Comparison of ENCODE assay signal across 8 cellular contexts in genomic region chrX:70433848-70434351, GRCh38. TPM values are rescaled to one million over a fixed set of nuclear protein-coding genes. Genes with fewer than 3 reads are reported as not detected.
A peak's percentile ranks its signal among the peaks of the same experiment; 100 is the strongest.
DNase-seq lines count a peak whose midpoint lies in the region; ATAC-seq, FAIRE-seq and TF ChIP-seq lines count a peak whose summit lies in the region.

No MANE protein-coding gene starts in this region.

- H3K4me1 ChIP-seq in H1 (replicated peaks in 1 of 4; ENCODE audit: control insufficient read depth in 3 of 4, insufficient read depth in 4 of 4, low read length in 3 of 4) = peaks cover 0 to 6% (median 1%) of the 10 kb centered on the region in 4 experiments; a peak in 4 of 7 replicates

- H2BK12ac ChIP-seq in H1 (ENCODE audit: low read depth, low read length) = no peak overlapping the region

- no peaks in the 10 kb centered on the region for H4K20me1 ChIP-seq in H1 (replicated peaks in 1 of 2; ENCODE audit: control insufficient read depth in 1 of 2, insufficient read depth in 2 of 2, low read length in 2 of 2)

- no peak overlapping the region for H2BK120ac ChIP-seq in H1 (replicated peaks; ENCODE audit: low read depth, low read length)

- H3K4me2 ChIP-seq in H1 (ENCODE audit: insufficient read depth in 1 of 2, low read depth in 2 of 2, low read length in 2 of 2) = peak overlapping the region; percentile 15 to 78

- no peak overlapping the region for H3K23ac ChIP-seq in H1 (ENCODE audit: insufficient read length)

- DNase-seq in Ammon's horn (ENCODE audit: low spot score) (peak; percentile 78), NCI-H82 treated with DMSO at 0.1 percent for 48 hours (lab: John Stamatoyannopoulos, UW; ENCODE audit: unreplicated experiment) (peak; percentile 56), H1 (ENCODE audit: low read depth in 1 of 2, low spot score in 2 of 2) (peak; percentile 36 to 76), midbrain (lab: John Stamatoyannopoulos, UW) (peak; percentile 64)
- DNase-seq in activated CD8-positive, alpha-beta memory T cell treated with anti-CD3 and anti-CD28 coated beads for 24 hours = peak; percentile 86
- DNase-seq in stimulated activated CD8-positive, alpha-beta memory T cell treated with anti-CD3 and anti-CD28 coated beads, Interleukin-4, amount 100 ng/mL, for 4 hours (ENCODE audit: low read depth in 2 of 2, low spot score in 1 of 2) = peak; percentile 41 to 44

- H3K18ac ChIP-seq in H1 (ENCODE audit: extremely low read depth, low read length) = no peak overlapping the region

- H3K4me3 ChIP-seq in H1 (ENCODE audit: extremely low read depth in 1 of 4, insufficient read depth in 2 of 4, low read depth in 3 of 4, low read length in 4 of 4) = peak overlapping the region; percentile 44 to 88 (median 76)

- 0 out of 3 replicates have a peak, but pooled peaks of 1 of the 2 experiments have one; percentile 9 for TF ChIP-seq POLR2A in H1 (IDR thresholded peaks at IDR 0.05; ENCODE audit: control extremely low read depth in 1 of 2, low read depth in 2 of 2, low read length in 2 of 2)

- WGBS in H1 (ENCODE audit: extremely low coverage in 1 of 2, insufficient coverage in 1 of 2, insufficient read length in 1 of 2, insufficient replicate concordance in 2 of 2, low coverage in 1 of 2, low lambda C conversion rate in 2 of 2, missing lambda C conversion rate in 1 of 2), 2 experiments = 5% methylated on average over 16 of the region's 37 CpGs; no CpG with 5 or more reads in 1 of the 2 experiments

- peak; percentile 53 to 68; a peak in 3 of 4 replicates for TF ChIP-seq RAD21 in H1 (IDR thresholded peaks at IDR 0.05 in 1 of 2, conservative IDR thresholded peaks at IDR 0.05 in 1 of 2; ENCODE audit: low read depth in 2 of 2, low read length in 2 of 2)

- H3K14ac ChIP-seq in H1 (ENCODE audit: insufficient read length) = no peak overlapping the region

- H3K9ac ChIP-seq in H1 (replicated peaks in 1 of 4; ENCODE audit: extremely low read depth in 1 of 4, low read depth in 3 of 4, low read length in 3 of 4) = peak overlapping the region in 3 of 4 experiments; percentile 42 to 74 (median 51); a peak in 5 of 7 replicates

- no peak overlapping the region for H3K4ac ChIP-seq in H1 (replicated peaks; ENCODE audit: insufficient read length, low read depth, low read length)

- H3K79me1 ChIP-seq in H1 (ENCODE audit: low read depth, low read length) = no peaks in the 10 kb centered on the region

- peak in 2 of 3 experiments; percentile 56 to 80; a peak in 3 of 4 replicates for TF ChIP-seq CTCF in H1 (IDR thresholded peaks at IDR 0.05; ENCODE audit: control extremely low read depth in 1 of 3, insufficient read depth in 1 of 3, low read depth in 1 of 3, low read length in 3 of 3)

- ATAC-seq in GM19025 (IDR thresholded peaks at IDR 0.05; ENCODE audit: low read depth, unreplicated experiment) (peak; percentile 60), HG03342 (IDR thresholded peaks at IDR 0.05; ENCODE audit: unreplicated experiment) (peak; percentile 49)

- H2BK5ac ChIP-seq in H1 (ENCODE audit: low read depth, low read length) = peak overlapping the region; percentile 52; the same call in 1 of the 2 replicates

- H3K56ac ChIP-seq in H1 (replicated peaks; ENCODE audit: insufficient read length, low read depth, low read length) = no peak overlapping the region

- no peak overlapping the region for H2BK15ac ChIP-seq in H1 (ENCODE audit: low read length)

- H3K36me3 ChIP-seq in H1 (ENCODE audit: control insufficient read depth in 2 of 4, insufficient read depth in 4 of 4, low read length in 3 of 4) = peaks cover 4 to 22% (median 13%) of the 10 kb centered on the region in 4 experiments

- no peak for TF ChIP-seq EP300 in H1 (IDR thresholded peaks at IDR 0.05; ENCODE audit: borderline replicate concordance in 1 of 2, low read depth in 2 of 2, low read length in 2 of 2)

- CTCF ChIA-PET in H1 (lab: Charles Lee; ENCODE audit: partially characterized antibody) = interaction anchor here (0.6 to 4.2 kb wide), 9 partner anchors 10 to 470 kb away, joined by 3 to 43 read pairs (median 4); partner anchors contain the start of genes DLG3 and GDPD2

- no peak overlapping the region for H4K8ac ChIP-seq in H1 (ENCODE audit: extremely low read depth, insufficient read depth, low read length)

- H3K27me3 ChIP-seq in H1 (replicated peaks in 1 of 4; ENCODE audit: control insufficient read depth in 3 of 4, extremely low read depth in 1 of 4, insufficient read depth in 3 of 4, low read length in 3 of 4) = no peaks in the 10 kb centered on the region

- H3K23me2 ChIP-seq in H1 (ENCODE audit: low read depth, low read length) = no peaks in the 10 kb centered on the region; the same call in 1 of the 2 replicates

- H3K27ac ChIP-seq in H1 (ENCODE audit: low read depth, low read length) = peak overlapping the region; percentile 84

- H3K79me2 ChIP-seq in H1 (ENCODE audit: control insufficient read depth in 1 of 2, insufficient read depth in 2 of 2, low read length in 2 of 2) = no peaks in the 10 kb centered on the region

- peak; percentile 84 for FAIRE-seq in H1 (lab: Jason Lieb, UNC)

- H4K5ac ChIP-seq in H1 (ENCODE audit: insufficient read length, low read depth, low read length) = peak overlapping the region; percentile 40

- no peak overlapping the region for H4K91ac ChIP-seq in H1 (replicated peaks; ENCODE audit: insufficient read length, low read length)

- POLR2A ChIA-PET in H1 (lab: Charles Lee; ENCODE audit: partially characterized antibody) = interaction anchor here (0.6 to 5.3 kb wide), 5 partner anchors 9 to 212 kb away, joined by 3 to 52 read pairs (median 9); partner anchors contain the start of genes DLG3 and GDPD2

- H2AFZ ChIP-seq in H1 (ENCODE audit: low read length) = peak overlapping the region; percentile 97; the same call in 1 of the 2 replicates

- no peak overlapping the region for H2BK20ac ChIP-seq in H1 (ENCODE audit: low read length)

- H3K9me3 ChIP-seq in H1 (ENCODE audit: insufficient read depth in 2 of 2, low read depth in 1 of 2, low read length in 1 of 2) = no peaks in the 10 kb centered on the region

- no peak overlapping the region for H2AK5ac ChIP-seq in H1 (ENCODE audit: low read depth, low read length)

TF ChIP-seq in H1, 55 proteins besides CTCF, POLR2A, EP300 and RAD21 (continues in another document):
- no peak for TF ChIP-seq GTF2F1 (IDR thresholded peaks at IDR 0.05; ENCODE audit: borderline replicate concordance, low read depth, low read length)
- 0 out of 2 replicates have a peak, but pooled peaks have one; percentile 11 for TF ChIP-seq PHF8 (conservative IDR thresholded peaks at IDR 0.05; ENCODE audit: low read depth, low read length)
- peak; percentile 34 for TF ChIP-seq E2F6 (IDR thresholded peaks at IDR 0.05)
- peak; percentile 90 for TF ChIP-seq CREB1 (IDR thresholded peaks at IDR 0.05)
- peak; percentile 9; the same call in 1 of the 2 replicates for TF ChIP-seq TAF1 (IDR thresholded peaks at IDR 0.05; ENCODE audit: low read depth, low read length)
- peak; percentile 69 for TF ChIP-seq MAX (IDR thresholded peaks at IDR 0.05)
- 0 out of 2 replicates have a peak, but pooled peaks have one; percentile 32 for TF ChIP-seq CHD2 (IDR thresholded peaks at IDR 0.05; ENCODE audit: low read length)
- no peak for TF ChIP-seq SP4 (IDR thresholded peaks at IDR 0.05; ENCODE audit: low read length)
- peak; percentile 58 for TF ChIP-seq POLR2AphosphoS5 (IDR thresholded peaks at IDR 0.05; ENCODE audit: low read depth, low read length)
- TF ChIP-seq SIN3A (conservative IDR thresholded peaks at IDR 0.05 in 1 of 2, IDR thresholded peaks at IDR 0.05 in 1 of 2; ENCODE audit: low read depth in 1 of 2, low read length in 2 of 2) = 0 out of 4 replicates have a peak, but pooled peaks of 1 of the 2 experiments have one; percentile 34
- TF ChIP-seq ATF2 (IDR thresholded peaks at IDR 0.05; ENCODE audit: low read length) = 0 out of 2 replicates have a peak, but pooled peaks have one; percentile 18

RNA-seq across cellular contexts. Expression of gene DLG3, which starts 10.7 kb away (rescaled TPM):
- 57.1 and 63.8 TPM in 2 replicates for total RNA-seq in H1 (2021; fragmentation: NEBNext Ultra II Directional; extraction: Animal tissue kit (Norgen Biotek cat#: 25700))
- polyA plus RNA-seq in H1 (2011; rRNA removed) = 22.4 and 29.2 TPM in 2 replicates
- 33.4 TPM for polyA plus RNA-seq in H1 (2011; cell fraction: cytosol; rRNA removed)
- 27.1 TPM for polyA plus RNA-seq in H1 (2011; cell fraction: nucleus; rRNA removed)
- polyA plus RNA-seq in H1 (2012, experiment 1 of 2) = 35.3 to 48.6 TPM (median 37.3 TPM) in 4 replicates
- 11.5 TPM for polyA plus RNA-seq in H1 (2012, experiment 2 of 2)
- polyA plus RNA-seq in H1 (2013, experiment 1 of 2) = 32.3 TPM
- 36.5 TPM for polyA plus RNA-seq in H1 (2013, experiment 2 of 2)
- polyA minus RNA-seq in H1 (2011; rRNA and poly(A)+ RNA removed) = 60.1 and 65.3 TPM in 2 replicates
- polyA minus RNA-seq in H1 (2011; cell fraction: cytosol; rRNA and poly(A)+ RNA removed) = 35.3 TPM
- 28.0 TPM for polyA minus RNA-seq in H1 (2011; cell fraction: nucleus; rRNA and poly(A)+ RNA removed)

RNA-seq across cellular contexts. Expression of gene GDPD2, which starts 10.8 kb away (rescaled TPM):
- total RNA-seq in H1 (2021; fragmentation: NEBNext Ultra II Directional; extraction: Animal tissue kit (Norgen Biotek cat#: 25700)) = 25.6 and 27.6 TPM in 2 replicates
- polyA plus RNA-seq in H1 (2011; rRNA removed) = 68.3 and 75.5 TPM in 2 replicates
- 65.1 TPM for polyA plus RNA-seq in H1 (2011; cell fraction: cytosol; rRNA removed)
- polyA plus RNA-seq in H1 (2011; cell fraction: nucleus; rRNA removed) = 110 TPM
- 36.7 to 48.2 TPM (median 43.9 TPM) in 4 replicates for polyA plus RNA-seq in H1 (2012, experiment 1 of 2)
- 44.3 TPM for polyA plus RNA-seq in H1 (2012, experiment 2 of 2)
- 24.1 TPM for polyA plus RNA-seq in H1 (2013, experiment 1 of 2)
- 20.7 TPM for polyA plus RNA-seq in H1 (2013, experiment 2 of 2)
- 75.6 and 86.0 TPM in 2 replicates for polyA minus RNA-seq in H1 (2011; rRNA and poly(A)+ RNA removed)
- 23.3 TPM for polyA minus RNA-seq in H1 (2011; cell fraction: cytosol; rRNA and poly(A)+ RNA removed)
- polyA minus RNA-seq in H1 (2011; cell fraction: nucleus; rRNA and poly(A)+ RNA removed) = 30.4 TPM

Comparison
In these comparisons a context has a peak if more than half of its experiments do, and no peak if none do; other contexts are left out.
1. Peak in every context shown above with its lines: DNase-seq, ATAC-seq, H3K4me3 ChIP-seq and H3K27ac ChIP-seq.